1 cellular context compared by ENCODE assay signal in genomic region chr7:112207106-112207592, GRCh38.
TF ChIP-seq lines count a peak whose summit lies in the region.

No MANE protein-coding gene starts in this region.

TF ChIP-seq in K562, 482 proteins besides CTCF, POLR2A, EP300 and RAD21 (continued from another document):
- no peak for TF ChIP-seq E2F6 (IDR thresholded peaks at IDR 0.05; ENCODE audit: borderline replicate concordance in 1 of 2, extremely low read depth in 1 of 2, insufficient read depth in 1 of 2, insufficient read length in 1 of 2, low read depth in 1 of 2, low read length in 1 of 2, poor library complexity in 1 of 2, severe bottlenecking in 1 of 2)
- TF ChIP-seq ZNF518B (CRISPR knock-in tag; IDR thresholded peaks at IDR 0.05), result no peak
- TF ChIP-seq ELF1 (tag; IDR thresholded peaks at IDR 0.05), result no peak
- TF ChIP-seq ZNF12 (CRISPR knock-in tag; IDR thresholded peaks at IDR 0.05), result 0 out of 2 replicates have a peak, but pooled peaks have one; percentile 17
- no peak for TF ChIP-seq SPI1 (IDR thresholded peaks at IDR 0.05; ENCODE audit: borderline replicate concordance, low read depth, low read length)
- 0 out of 4 replicates have a peak, but pooled peaks of 1 of the 2 experiments have one; percentile 14 for TF ChIP-seq ZNF639 (CRISPR knock-in tag; conservative IDR thresholded peaks at IDR 0.05 in 1 of 2, IDR thresholded peaks at IDR 0.05 in 1 of 2)
- TF ChIP-seq KDM2B (CRISPR knock-in tag; IDR thresholded peaks at IDR 0.05), result no peak
- peak in 1 of 2 experiments; percentile 3 for TF ChIP-seq AFF1 (IDR thresholded peaks at IDR 0.05; ENCODE audit: low read depth in 1 of 2, partially characterized antibody in 2 of 2)
- no peak for TF ChIP-seq ZBED1 (IDR thresholded peaks at IDR 0.05)
- no peak for TF ChIP-seq TSC22D4 (tag; IDR thresholded peaks at IDR 0.05)
- peak; percentile 25; the same call in 1 of the 2 replicates for TF ChIP-seq BACH1 (tag; IDR thresholded peaks at IDR 0.05)
- TF ChIP-seq CHD2 (IDR thresholded peaks at IDR 0.05; ENCODE audit: low read depth, low read length), result no peak
- TF ChIP-seq NR2C1 (IDR thresholded peaks at IDR 0.05), result peak; percentile 81
- no peak for TF ChIP-seq NR2C1 (tag; IDR thresholded peaks at IDR 0.05)
- TF ChIP-seq HMG20A (CRISPR knock-in tag; conservative IDR thresholded peaks at IDR 0.05), result no peak
- no peak for TF ChIP-seq NBN (IDR thresholded peaks at IDR 0.05; ENCODE audit: low read depth)
- TF ChIP-seq CREB3 (tag; conservative IDR thresholded peaks at IDR 0.05; ENCODE audit: low read depth), result no peak
- no peak for TF ChIP-seq CBFB (CRISPR knock-in tag; IDR thresholded peaks at IDR 0.05)
- no peak for TF ChIP-seq HDGF (IDR thresholded peaks at IDR 0.05)
- no peak for TF ChIP-seq CTBP1 (IDR thresholded peaks at IDR 0.05; ENCODE audit: borderline replicate concordance)
- TF ChIP-seq ARID1B (IDR thresholded peaks at IDR 0.05), result no peak
- no peak for TF ChIP-seq KLF6 (CRISPR knock-in tag; IDR thresholded peaks at IDR 0.05; ENCODE audit: borderline replicate concordance)
- TF ChIP-seq SIN3A (IDR thresholded peaks at IDR 0.05; ENCODE audit: borderline replicate concordance in 2 of 2, control insufficient read depth in 1 of 2, low read depth in 2 of 2, low read length in 2 of 2), result 0 out of 4 replicates have a peak, but pooled peaks of 1 of the 2 experiments have one; percentile 34
- TF ChIP-seq NFE2 (IDR thresholded peaks at IDR 0.05; ENCODE audit: low read depth), result no peak
- TF ChIP-seq ZNF263 (CRISPR knock-in tag; IDR thresholded peaks at IDR 0.05; ENCODE audit: borderline replicate concordance), result no peak
- no peak for TF ChIP-seq ZNF444 (CRISPR knock-in tag; IDR thresholded peaks at IDR 0.05)
- TF ChIP-seq GABPB1 (CRISPR knock-in tag; IDR thresholded peaks at IDR 0.05), result no peak
- no peak for TF ChIP-seq TBP (optimal IDR thresholded peaks at IDR 0.05; ENCODE audit: low read depth, low read length)
- TF ChIP-seq ZSCAN32 (CRISPR knock-in tag; IDR thresholded peaks at IDR 0.05), result no peak
